Comparison of ENCODE assay signal across 1 cellular context in genomic region chr17:67054608-67055007, GRCh38.
TF ChIP-seq lines count a peak whose summit lies in the region.

No MANE protein-coding gene starts in this region.

TF ChIP-seq in HepG2, 621 proteins besides CTCF, POLR2A, EP300 and RAD21 (continued from another document):
- no peak for TF ChIP-seq TBL1XR1 (IDR thresholded peaks at IDR 0.05; ENCODE audit: borderline replicate concordance, low read length, partially characterized antibody)
- no peak for TF ChIP-seq ZNF850 (CRISPR knock-in tag; conservative IDR thresholded peaks at IDR 0.05)
- no peak for TF ChIP-seq ELF4 (CRISPR knock-in tag; IDR thresholded peaks at IDR 0.05; ENCODE audit: borderline replicate concordance)
- TF ChIP-seq ZSCAN20 (CRISPR knock-in tag; IDR thresholded peaks at IDR 0.05; ENCODE audit: borderline replicate concordance), result no peak
- no peak for TF ChIP-seq ZNF180 (CRISPR knock-in tag; IDR thresholded peaks at IDR 0.05; ENCODE audit: borderline replicate concordance, low read depth)
- no peak for TF ChIP-seq ZNF335 (CRISPR knock-in tag; IDR thresholded peaks at IDR 0.05)
- TF ChIP-seq, protein P1, sequence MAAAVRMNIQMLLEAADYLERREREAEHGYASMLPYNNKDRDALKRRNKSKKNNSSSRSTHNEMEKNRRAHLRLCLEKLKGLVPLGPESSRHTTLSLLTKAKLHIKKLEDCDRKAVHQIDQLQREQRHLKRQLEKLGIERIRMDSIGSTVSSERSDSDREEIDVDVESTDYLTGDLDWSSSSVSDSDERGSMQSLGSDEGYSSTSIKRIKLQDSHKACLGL (CRISPR knock-in tag; IDR thresholded peaks at IDR 0.05), result no peak
- TF ChIP-seq ZNF746 (CRISPR knock-in tag; IDR thresholded peaks at IDR 0.05), result no peak
- TF ChIP-seq ZNF343 (CRISPR knock-in tag; IDR thresholded peaks at IDR 0.05), result no peak
- TF ChIP-seq, protein P2, sequence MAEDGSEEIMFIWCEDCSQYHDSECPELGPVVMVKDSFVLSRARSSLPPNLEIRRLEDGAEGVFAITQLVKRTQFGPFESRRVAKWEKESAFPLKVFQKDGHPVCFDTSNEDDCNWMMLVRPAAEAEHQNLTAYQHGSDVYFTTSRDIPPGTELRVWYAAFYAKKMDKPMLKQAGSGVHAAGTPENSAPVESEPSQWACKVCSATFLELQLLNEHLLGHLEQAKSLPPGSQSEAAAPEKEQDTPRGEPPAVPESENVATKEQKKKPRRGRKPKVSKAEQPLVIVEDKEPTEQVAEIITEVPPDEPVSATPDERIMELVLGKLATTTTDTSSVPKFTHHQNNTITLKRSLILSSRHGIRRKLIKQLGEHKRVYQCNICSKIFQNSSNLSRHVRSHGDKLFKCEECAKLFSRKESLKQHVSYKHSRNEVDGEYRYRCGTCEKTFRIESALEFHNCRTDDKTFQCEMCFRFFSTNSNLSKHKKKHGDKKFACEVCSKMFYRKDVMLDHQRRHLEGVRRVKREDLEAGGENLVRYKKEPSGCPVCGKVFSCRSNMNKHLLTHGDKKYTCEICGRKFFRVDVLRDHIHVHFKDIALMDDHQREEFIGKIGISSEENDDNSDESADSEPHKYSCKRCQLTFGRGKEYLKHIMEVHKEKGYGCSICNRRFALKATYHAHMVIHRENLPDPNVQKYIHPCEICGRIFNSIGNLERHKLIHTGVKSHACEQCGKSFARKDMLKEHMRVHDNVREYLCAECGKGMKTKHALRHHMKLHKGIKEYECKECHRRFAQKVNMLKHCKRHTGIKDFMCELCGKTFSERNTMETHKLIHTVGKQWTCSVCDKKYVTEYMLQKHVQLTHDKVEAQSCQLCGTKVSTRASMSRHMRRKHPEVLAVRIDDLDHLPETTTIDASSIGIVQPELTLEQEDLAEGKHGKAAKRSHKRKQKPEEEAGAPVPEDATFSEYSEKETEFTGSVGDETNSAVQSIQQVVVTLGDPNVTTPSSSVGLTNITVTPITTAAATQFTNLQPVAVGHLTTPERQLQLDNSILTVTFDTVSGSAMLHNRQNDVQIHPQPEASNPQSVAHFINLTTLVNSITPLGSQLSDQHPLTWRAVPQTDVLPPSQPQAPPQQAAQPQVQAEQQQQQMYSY (CRISPR knock-in tag; IDR thresholded peaks at IDR 0.05), result no peak
- TF ChIP-seq, protein P3, sequence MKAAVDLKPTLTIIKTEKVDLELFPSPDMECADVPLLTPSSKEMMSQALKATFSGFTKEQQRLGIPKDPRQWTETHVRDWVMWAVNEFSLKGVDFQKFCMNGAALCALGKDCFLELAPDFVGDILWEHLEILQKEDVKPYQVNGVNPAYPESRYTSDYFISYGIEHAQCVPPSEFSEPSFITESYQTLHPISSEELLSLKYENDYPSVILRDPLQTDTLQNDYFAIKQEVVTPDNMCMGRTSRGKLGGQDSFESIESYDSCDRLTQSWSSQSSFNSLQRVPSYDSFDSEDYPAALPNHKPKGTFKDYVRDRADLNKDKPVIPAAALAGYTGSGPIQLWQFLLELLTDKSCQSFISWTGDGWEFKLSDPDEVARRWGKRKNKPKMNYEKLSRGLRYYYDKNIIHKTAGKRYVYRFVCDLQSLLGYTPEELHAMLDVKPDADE (CRISPR knock-in tag; IDR thresholded peaks at IDR 0.05), result no peak
- no peak for TF ChIP-seq ATF3 (CRISPR knock-in tag; IDR thresholded peaks at IDR 0.05)
- peak; percentile 70; the same call in 1 of the 2 replicates for TF ChIP-seq FOXP1 (IDR thresholded peaks at IDR 0.05)
- no peak for TF ChIP-seq FOXP1 (CRISPR knock-in tag; IDR thresholded peaks at IDR 0.05)
- no peak for TF ChIP-seq ZNF768 (CRISPR knock-in tag; IDR thresholded peaks at IDR 0.05)
- peak; percentile 58; the same call in 1 of the 2 replicates for TF ChIP-seq ATM (IDR thresholded peaks at IDR 0.05; ENCODE audit: borderline replicate concordance)
- TF ChIP-seq, protein P4, sequence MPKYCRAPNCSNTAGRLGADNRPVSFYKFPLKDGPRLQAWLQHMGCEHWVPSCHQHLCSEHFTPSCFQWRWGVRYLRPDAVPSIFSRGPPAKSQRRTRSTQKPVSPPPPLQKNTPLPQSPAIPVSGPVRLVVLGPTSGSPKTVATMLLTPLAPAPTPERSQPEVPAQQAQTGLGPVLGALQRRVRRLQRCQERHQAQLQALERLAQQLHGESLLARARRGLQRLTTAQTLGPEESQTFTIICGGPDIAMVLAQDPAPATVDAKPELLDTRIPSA (CRISPR knock-in tag; IDR thresholded peaks at IDR 0.05; ENCODE audit: borderline replicate concordance), result no peak
- TF ChIP-seq CEBPG (CRISPR knock-in tag; IDR thresholded peaks at IDR 0.05), result no peak
- TF ChIP-seq HBP1 (CRISPR knock-in tag; IDR thresholded peaks at IDR 0.05; ENCODE audit: low read depth), result no peak
- TF ChIP-seq MTA3 (CRISPR knock-in tag; IDR thresholded peaks at IDR 0.05), result no peak
- TF ChIP-seq PLRG1 (conservative IDR thresholded peaks at IDR 0.05), result peak; percentile 93
- no peak for TF ChIP-seq ZNF772 (CRISPR knock-in tag; IDR thresholded peaks at IDR 0.05)
- no peak for TF ChIP-seq CREB3 (CRISPR knock-in tag; IDR thresholded peaks at IDR 0.05)
- no peak for TF ChIP-seq ZNF724P (CRISPR knock-in tag; IDR thresholded peaks at IDR 0.05; ENCODE audit: borderline replicate concordance)
- TF ChIP-seq NONO (IDR thresholded peaks at IDR 0.05), result peak; percentile 60; the same call in 1 of the 2 replicates
- TF ChIP-seq NONO (CRISPR knock-in tag; conservative IDR thresholded peaks at IDR 0.05), result no peak
- no peak for TF ChIP-seq ZNF205 (CRISPR knock-in tag; IDR thresholded peaks at IDR 0.05)
- peak; percentile 95 for TF ChIP-seq ZNF282 (IDR thresholded peaks at IDR 0.05; ENCODE audit: partially characterized antibody)
